Comparison of ENCODE assay signal across 1 cellular context in genomic region chr2:219155054-219155644, GRCh38.
TF ChIP-seq lines count a peak whose summit lies in the region.

No MANE protein-coding gene starts in this region.

TF ChIP-seq in GM23338, 12 proteins besides CTCF, POLR2A, EP300 and RAD21 (continued from another document):
- TF ChIP-seq ZNF462 (CRISPR knock-in tag; IDR thresholded peaks at IDR 0.05) (no peak), CREB1 (CRISPR knock-in tag; IDR thresholded peaks at IDR 0.05; ENCODE audit: low read depth) (no peak), EZH2phosphoT487 (IDR thresholded peaks at IDR 0.05; ENCODE audit: unreplicated experiment) (no peak), ZNF114 (CRISPR knock-in tag; IDR thresholded peaks at IDR 0.05) (no peak), ZNF331 (CRISPR knock-in tag; IDR thresholded peaks at IDR 0.05; ENCODE audit: low read depth) (no peak), EZH2 (IDR thresholded peaks at IDR 0.05; ENCODE audit: low read depth, unreplicated experiment) (no peak), POLR2AphosphoS5 (IDR thresholded peaks at IDR 0.05; ENCODE audit: low read depth) (no peak), JUNB (IDR thresholded peaks at IDR 0.05; ENCODE audit: unreplicated experiment) (no peak), ETS1 (IDR thresholded peaks at IDR 0.05) (no peak), REST (IDR thresholded peaks at IDR 0.05; ENCODE audit: unreplicated experiment) (no peak)
